ENCODE assay signal across 17 cellular contexts in the genomic region with DNA sequence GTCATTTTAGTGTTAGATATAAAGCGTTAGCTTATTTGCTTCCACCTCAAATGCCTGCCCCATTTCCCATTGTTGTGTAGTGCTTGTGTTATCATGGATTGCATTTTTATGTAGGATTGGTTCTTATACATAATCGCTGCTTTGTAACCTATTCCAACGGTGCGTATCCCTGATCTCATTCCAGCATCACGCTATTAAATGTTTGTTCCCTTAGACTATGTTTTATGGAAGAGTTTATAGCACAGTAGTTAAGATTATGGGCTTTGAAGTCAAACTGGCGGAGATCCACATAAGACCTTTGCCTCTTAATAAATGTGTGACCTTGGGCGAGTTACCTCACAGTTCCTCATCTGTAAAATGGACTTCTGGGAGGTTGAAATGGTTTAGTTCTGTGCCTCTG. TPM values are rescaled to one million over a fixed set of nuclear protein-coding genes. Genes with fewer than 3 reads are reported as not detected.
DNase-seq lines count a peak whose midpoint lies in the region; ATAC-seq and TF ChIP-seq lines count a peak whose summit lies in the region.
"Had no signal": no experiment of that assay in that cellular context is flagged by ENCODE, and none has a peak within 500 bp of the region (broad histone marks: within the 10 kb centered on the region; RNA-seq: fewer than 3 reads in every experiment).

No MANE protein-coding gene starts in this region.

- TF ChIP-seq CTCF in VCaP (conservative IDR thresholded peaks at IDR 0.05) (no peak), colonic mucosa (IDR thresholded peaks at IDR 0.05) (no peak), mucosa of descending colon (IDR thresholded peaks at IDR 0.05) (no peak), tibial artery (IDR thresholded peaks at IDR 0.05) (no peak), left ventricle myocardium inferior (IDR thresholded peaks at IDR 0.05; ENCODE audit: borderline replicate concordance) (no peak), Peyer's patch (IDR thresholded peaks at IDR 0.05) (no peak)

- peak; percentile 89 for ATAC-seq in mucosa of descending colon
- ATAC-seq: HCT116 had no signal

- peak overlapping the region; percentile 31; the same call in 1 of the 2 replicates for H3K27ac ChIP-seq in VCaP
- peak overlapping the region; percentile 7 for H3K27ac ChIP-seq in colonic mucosa
- H3K27ac ChIP-seq in tibial artery: peak overlapping the region; percentile 85 to 86
- no peak overlapping the region for H3K27ac ChIP-seq in left ventricle myocardium inferior (replicated peaks)
- no peak overlapping the region for H3K27ac ChIP-seq in Peyer's patch
- H3K27ac ChIP-seq: BLaER1 had no signal

- H3K4me1 ChIP-seq in colonic mucosa: no peaks in the 10 kb centered on the region
- H3K4me1 ChIP-seq in mucosa of descending colon (ENCODE audit: low read depth): peaks cover 3% of the 10 kb centered on the region
- peaks cover 8 to 70% (median 50%) of the 10 kb centered on the region in 4 donors for H3K4me1 ChIP-seq in tibial artery
- H3K4me1 ChIP-seq in left ventricle myocardium inferior: peaks cover 9% of the 10 kb centered on the region
- peaks cover 0 to 5% (median 0%) of the 10 kb centered on the region in 4 donors for H3K4me1 ChIP-seq in Peyer's patch
- H3K4me1 ChIP-seq: BLaER1, Caco-2 had no signal

- no peak for TF ChIP-seq POLR2A in Peyer's patch (IDR thresholded peaks at IDR 0.05)

- H3K36me3 ChIP-seq in colonic mucosa (no peaks in the 10 kb centered on the region), mucosa of descending colon (ENCODE audit: low read depth) (no peaks in the 10 kb centered on the region), tibial artery (no peaks in the 10 kb centered on the region), left ventricle myocardium inferior (no peaks in the 10 kb centered on the region), Peyer's patch (no peaks in the 10 kb centered on the region)
- H3K36me3 ChIP-seq: BLaER1 had no signal

- intact Hi-C loops in colonic mucosa (cut with DNase I): no loop called here
- intact Hi-C loops in mucosa of descending colon (cut with DNase I, micrococcal nuclease): no loop called here
- intact Hi-C loops in tibial artery (cut with DNase I; ENCODE audit: low total_unique reads): loop anchor here (10.0 kb wide), 1 partner anchor 99 kb away; no protein-coding TSS in a partner anchor
- intact Hi-C loops in left ventricle myocardium inferior (cut with micrococcal nuclease): no loop called here

- H3K4me3 ChIP-seq in colonic mucosa (no peak overlapping the region), mucosa of descending colon (no peak overlapping the region), tibial artery (no peak overlapping the region), left ventricle myocardium inferior (no peak overlapping the region), Peyer's patch (no peak overlapping the region)
- H3K4me3 ChIP-seq: BLaER1 had no signal

- no peak overlapping the region for H3K9ac ChIP-seq in colonic mucosa (ENCODE audit: low read depth in 2 of 2, low read length in 2 of 2)
- H3K9ac ChIP-seq: BLaER1 had no signal

- DNase-seq in colonic mucosa: no peak
- DNase-seq in mucosa of descending colon: peak in 1 of 3 donors; percentile 69
- DNase-seq in tibial artery: no peak
- no peak for DNase-seq in SHP77 treated with DMSO at 0.1 percent for 48 hours (lab: John Stamatoyannopoulos, UW)
- no peak for DNase-seq in left ventricle myocardium inferior
- no peak for DNase-seq in Peyer's patch
- no peak for DNase-seq in Kasumi-1 (lab: John Stamatoyannopoulos, UW)
- DNase-seq: AML-193; Caco-2; CD8-positive, alpha-beta memory T cell; DMS53; GF-D8 had no signal

- H3K27me3 ChIP-seq in colonic mucosa (no peaks in the 10 kb centered on the region), tibial artery (no peaks in the 10 kb centered on the region), left ventricle myocardium inferior (ENCODE audit: low read depth) (peaks cover 23% of the 10 kb centered on the region), Peyer's patch (no peaks in the 10 kb centered on the region)
- H3K27me3 ChIP-seq: BLaER1 had no signal

- no peaks in the 10 kb centered on the region for H3K9me3 ChIP-seq in colonic mucosa
- H3K9me3 ChIP-seq in mucosa of descending colon: peaks cover 12% of the 10 kb centered on the region
- H3K9me3 ChIP-seq in tibial artery: no peaks in the 10 kb centered on the region
- H3K9me3 ChIP-seq in left ventricle myocardium inferior (replicated peaks): peaks cover 23% of the 10 kb centered on the region
- peaks cover 0 to 8% (median 4%) of the 10 kb centered on the region in 4 donors for H3K9me3 ChIP-seq in Peyer's patch
- H3K9me3 ChIP-seq: Caco-2 had no signal

RNA-seq across cellular contexts. Expression of a gene that starts 34.0 kb away (rescaled TPM):
- total RNA-seq in colonic mucosa: 10 to 100 TPM in 1 of 2 donors, 1 to 10 TPM in 1; 6.9 to 12.6 TPM
- 10 to 100 TPM in 2 of 3 donors, 1 to 10 TPM in 1; 5.0 to 43.4 (median 20.5) TPM for total RNA-seq in mucosa of descending colon
- 51.6 TPM for total RNA-seq in left ventricle myocardium inferior
- total RNA-seq in Peyer's patch: 100 to 1,000 TPM in 1 of 4 donors, 10 to 100 TPM in 3; 11.5 to 210 (median 27.9) TPM
- total RNA-seq: Caco-2; CD8-positive, alpha-beta memory T cell; H4; HT1080 had no signal

Comparison
In these comparisons a context has a peak if more than half of its experiments do, and no peak if none do; other contexts are left out.
1. H3K27ac ChIP-seq: peak in VCaP (single experiment), colonic mucosa (single experiment) and tibial artery (2 of 2); none in left ventricle myocardium inferior (single experiment) and Peyer's patch (0 of 4).